Comparison of ENCODE assay signal across 8 cellular contexts in the genomic region with DNA sequence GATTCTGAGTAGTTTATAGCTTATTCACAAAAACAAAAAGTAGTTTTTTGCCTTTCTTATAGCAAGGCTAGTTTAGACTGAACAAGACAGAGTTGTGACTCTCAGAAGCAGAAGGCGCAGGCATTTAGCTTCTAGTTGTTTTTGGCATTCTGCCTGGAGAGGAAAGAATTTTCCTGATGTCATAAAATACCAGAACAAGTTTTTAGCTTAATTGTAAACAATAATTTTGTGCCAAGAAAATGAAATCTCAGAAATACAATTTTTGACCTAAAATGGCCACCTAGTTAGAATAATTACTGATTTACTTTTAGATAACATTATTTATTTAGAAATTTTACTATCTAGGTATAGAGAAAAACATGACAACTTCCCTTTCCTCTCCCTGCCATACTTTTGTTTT. TPM values are rescaled to one million over a fixed set of nuclear protein-coding genes. Genes with fewer than 3 reads are reported as not detected.
A peak's percentile ranks its signal among the peaks of the same experiment; 100 is the strongest.
DNase-seq lines count a peak whose midpoint lies in the region; ATAC-seq and TF ChIP-seq lines count a peak whose summit lies in the region.

No MANE protein-coding gene starts in this region.

- H3K36me3 Mint-ChIP-seq in activated naive CD4-positive, alpha-beta T cell treated with anti-CD3 and anti-CD28 coated beads, Interleukin-2, amount 50 U/mL, for 24 hours, result no peaks in the 10 kb centered on the region
- H3K36me3 Mint-ChIP-seq in activated naive CD4-positive, alpha-beta T cell treated with anti-CD3 and anti-CD28 coated beads, Interleukin-2, amount 50 U/mL, for 72 hours, result peaks cover 0 to 9% of the 10 kb centered on the region in 2 donors

- WGBS in liver, result 3% methylated on average over 1 of the region's 1 CpG
- WGBS in testis, 2 donors, result 27 to 30% methylated on average over 1 of the region's 1 CpG

- H3K27me3 ChIP-seq in Panc1 (ENCODE audit: control insufficient read depth, insufficient read depth, low read length) (no peaks in the 10 kb centered on the region), liver (ENCODE audit: control insufficient read depth in 4 of 4, insufficient read depth in 4 of 4, low read length in 3 of 4) (no peaks in the 10 kb centered on the region), testis (no peaks in the 10 kb centered on the region)

- TF ChIP-seq CTCF in Panc1 (IDR thresholded peaks at IDR 0.05), result no peak
- no peak for TF ChIP-seq CTCF in choroid plexus epithelial cell (conservative IDR thresholded peaks at IDR 0.05; ENCODE audit: low read depth, low read length)
- no peak for TF ChIP-seq CTCF in liver (IDR thresholded peaks at IDR 0.05; ENCODE audit: low read depth, low read length, missing input control)
- TF ChIP-seq CTCF in testis (IDR thresholded peaks at IDR 0.05), result no peak

- POLR2A ChIA-PET in Panc1 (lab: Charles Lee), result interaction anchor here (0.6 kb wide), 1 partner anchor 36 kb away, joined by 3 read pairs; no protein-coding TSS in a partner anchor

- peak overlapping the region; percentile 94 for H3K4me3 Mint-ChIP-seq in activated naive CD4-positive, alpha-beta T cell treated with anti-CD3 and anti-CD28 coated beads, Interleukin-2, amount 50 U/mL, for 24 hours

- TF ChIP-seq POLR2A in testis (IDR thresholded peaks at IDR 0.05), result no peak

- H3K4me3 ChIP-seq in Panc1 (ENCODE audit: low read depth in 2 of 2, low read length in 2 of 2), result peak overlapping the region; percentile 55
- peak overlapping the region; percentile 65 for H3K4me3 ChIP-seq in choroid plexus epithelial cell (ENCODE audit: low read depth, low read length)
- H3K4me3 ChIP-seq in liver (ENCODE audit: low read depth in 1 of 3, low read length in 3 of 3), result peak overlapping the region; percentile 74 to 84 (median 75)
- peak overlapping the region; percentile 47 to 72 for H3K4me3 ChIP-seq in testis

- intact Hi-C loops in Panc1 (cut with micrococcal nuclease; ENCODE audit: unreplicated experiment), result loop anchor here (10.0 kb wide), 1 partner anchor 99 kb away; no protein-coding TSS in a partner anchor
- intact Hi-C loops in testis (cut with DNase I; ENCODE audit: low total_unique reads), result no loop called here

- no peak for ATAC-seq in activated naive CD4-positive, alpha-beta T cell treated with anti-CD3 and anti-CD28 coated beads, Interleukin-2, amount 50 U/mL, for 72 hours
- ATAC-seq in Panc1 (no peak), GM19351 (IDR thresholded peaks at IDR 0.05; ENCODE audit: unreplicated experiment) (no peak)

- peak overlapping the region; percentile 97 to 100 for H3K9ac ChIP-seq in liver (ENCODE audit: low read depth in 1 of 2, low read length in 2 of 2)

- peak overlapping the region; percentile 96 for H3K27ac ChIP-seq in Panc1 (ENCODE audit: low read length)
- peak overlapping the region; percentile 97 to 99 for H3K27ac ChIP-seq in liver (ENCODE audit: low read depth in 1 of 2, low read length in 2 of 2)
- H3K27ac ChIP-seq in testis, result peak overlapping the region; percentile 96

- no peaks in the 10 kb centered on the region for H3K27me3 Mint-ChIP-seq in activated naive CD4-positive, alpha-beta T cell treated with anti-CD3 and anti-CD28 coated beads, Interleukin-2, amount 50 U/mL, for 24 hours

- H3K4me1 ChIP-seq in Panc1 (ENCODE audit: control insufficient read depth, insufficient read depth, low read length), result peaks cover 24% of the 10 kb centered on the region
- H3K4me1 ChIP-seq in liver (ENCODE audit: control insufficient read depth in 4 of 4, insufficient read depth in 4 of 4, low read length in 3 of 4), result peaks cover 2 to 18% (median 13%) of the 10 kb centered on the region in 4 donors
- H3K4me1 ChIP-seq in testis, result peaks cover 9% of the 10 kb centered on the region

- CTCF ChIA-PET in Panc1 (lab: Charles Lee), result interaction anchor here (1.0 to 1.5 kb wide), 2 partner anchors 11 to 28 kb away, joined by 3 to 4 read pairs; no protein-coding TSS in a partner anchor

- no peaks in the 10 kb centered on the region for H3K9me3 Mint-ChIP-seq in activated naive CD4-positive, alpha-beta T cell treated with anti-CD3 and anti-CD28 coated beads, Interleukin-2, amount 50 U/mL, for 24 hours
- H3K9me3 Mint-ChIP-seq in activated naive CD4-positive, alpha-beta T cell treated with anti-CD3 and anti-CD28 coated beads, Interleukin-2, amount 50 U/mL, for 72 hours, result no peaks in the 10 kb centered on the region

- no peak overlapping the region for H3K27ac Mint-ChIP-seq in activated naive CD4-positive, alpha-beta T cell treated with anti-CD3 and anti-CD28 coated beads, Interleukin-2, amount 50 U/mL, for 24 hours
- H3K27ac Mint-ChIP-seq in activated naive CD4-positive, alpha-beta T cell treated with anti-CD3 and anti-CD28 coated beads, Interleukin-2, amount 50 U/mL, for 72 hours, result peak overlapping the region in 1 of 2 donors; percentile 99

- H3K9me3 ChIP-seq in Panc1 (ENCODE audit: control insufficient read depth, insufficient read depth, low read depth, low read length) (no peaks in the 10 kb centered on the region), liver (ENCODE audit: control insufficient read depth in 4 of 4, low read length in 3 of 4) (no peaks in the 10 kb centered on the region), testis (no peaks in the 10 kb centered on the region)

- no peak for DNase-seq in activated naive CD4-positive, alpha-beta T cell treated with anti-CD3 and anti-CD28 coated beads, Interleukin-2, amount 50 U/mL, for 72 hours (ENCODE audit: low spot score in 2 of 2)
- DNase-seq in Panc1 (ENCODE audit: low read depth, low spot score) (no peak), choroid plexus epithelial cell (ENCODE audit: low read depth) (peak; percentile 96), testis (peak; percentile 33), GDM1 (lab: John Stamatoyannopoulos, UW) (no peak)

- in situ Hi-C loops in Panc1 (cut with HindIII; ENCODE audit: low pct_unique_long_range_greater_than_20kb, low sequenced_read_pairs), result no loop called here

- TF ChIP-seq RAD21 in liver (IDR thresholded peaks at IDR 0.05), result peak in 1 of 2 donors; percentile 14

- BruUV-seq in Panc1 (replicated peaks; lab: Mats Ljungman, UMichigan), result no TSS peak

- peaks cover 56% of the 10 kb centered on the region for H3K4me1 Mint-ChIP-seq in activated naive CD4-positive, alpha-beta T cell treated with anti-CD3 and anti-CD28 coated beads, Interleukin-2, amount 50 U/mL, for 24 hours

- no peaks in the 10 kb centered on the region for H3K36me3 ChIP-seq in Panc1 (ENCODE audit: control insufficient read depth, insufficient read depth, low read length)
- H3K36me3 ChIP-seq in liver (ENCODE audit: control insufficient read depth in 4 of 4, insufficient read depth in 3 of 4, low read depth in 1 of 4, low read length in 3 of 4), result no peaks in the 10 kb centered on the region
- no peaks in the 10 kb centered on the region for H3K36me3 ChIP-seq in testis (ENCODE audit: low read depth, missing control alignments)

TF ChIP-seq in liver, 16 proteins besides CTCF, POLR2A, EP300 and RAD21 (continues in another document):
- TF ChIP-seq YY1 (IDR thresholded peaks at IDR 0.05), result peak; percentile 91
- TF ChIP-seq EGR1 (IDR thresholded peaks at IDR 0.05; ENCODE audit: low read depth in 2 of 2), result no peak
- TF ChIP-seq JUND (IDR thresholded peaks at IDR 0.05), result no peak
- no peak for TF ChIP-seq GABPA (IDR thresholded peaks at IDR 0.05 in 1 of 2, conservative IDR thresholded peaks at IDR 0.05 in 1 of 2)
- TF ChIP-seq NR2F2 (IDR thresholded peaks at IDR 0.05), result no peak
- TF ChIP-seq, protein P1, sequence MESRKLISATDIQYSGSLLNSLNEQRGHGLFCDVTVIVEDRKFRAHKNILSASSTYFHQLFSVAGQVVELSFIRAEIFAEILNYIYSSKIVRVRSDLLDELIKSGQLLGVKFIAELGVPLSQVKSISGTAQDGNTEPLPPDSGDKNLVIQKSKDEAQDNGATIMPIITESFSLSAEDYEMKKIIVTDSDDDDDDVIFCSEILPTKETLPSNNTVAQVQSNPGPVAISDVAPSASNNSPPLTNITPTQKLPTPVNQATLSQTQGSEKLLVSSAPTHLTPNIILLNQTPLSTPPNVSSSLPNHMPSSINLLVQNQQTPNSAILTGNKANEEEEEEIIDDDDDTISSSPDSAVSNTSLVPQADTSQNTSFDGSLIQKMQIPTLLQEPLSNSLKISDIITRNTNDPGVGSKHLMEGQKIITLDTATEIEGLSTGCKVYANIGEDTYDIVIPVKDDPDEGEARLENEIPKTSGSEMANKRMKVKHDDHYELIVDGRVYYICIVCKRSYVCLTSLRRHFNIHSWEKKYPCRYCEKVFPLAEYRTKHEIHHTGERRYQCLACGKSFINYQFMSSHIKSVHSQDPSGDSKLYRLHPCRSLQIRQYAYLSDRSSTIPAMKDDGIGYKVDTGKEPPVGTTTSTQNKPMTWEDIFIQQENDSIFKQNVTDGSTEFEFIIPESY (IDR thresholded peaks at IDR 0.05), result peak; percentile 9
- TF ChIP-seq TAF1 (conservative IDR thresholded peaks at IDR 0.05), result peak; percentile 91

RNA-seq across cellular contexts. Expression of a gene that starts 1.0 kb away (rescaled TPM):
- total RNA-seq in activated naive CD4-positive, alpha-beta T cell treated with anti-CD3 and anti-CD28 coated beads, Interleukin-2, amount 50 U/mL, for 72 hours, result 10 to 100 TPM in 1 of 2 donors, 1 to 10 TPM in 1; 9.8 to 35.8 TPM
- total RNA-seq in Panc1 (2021; ENCODE audit: unreplicated experiment) (14.9 TPM), liver (10 to 100 TPM; 13.5 to 21.6 TPM), testis (10 to 100 TPM; 21.1 to 24.7 TPM)
- polyA plus RNA-seq in Panc1 (2012; ENCODE audit: insufficient read length), result 8.1 TPM
- polyA plus RNA-seq in liver (1 to 10 TPM; 5.7 to 6.5 TPM), testis (ENCODE audit: insufficient read depth, low read depth, low replicate concordance) (33.4 TPM)

RNA-seq across cellular contexts. Expression of a gene that starts 26.9 kb away (rescaled TPM):
- total RNA-seq in activated naive CD4-positive, alpha-beta T cell treated with anti-CD3 and anti-CD28 coated beads, Interleukin-2, amount 50 U/mL, for 72 hours, result 100 to 1,000 TPM; 225 to 253 TPM
- 150 TPM for total RNA-seq in Panc1 (2021; ENCODE audit: unreplicated experiment)
- polyA plus RNA-seq in Panc1 (2012; ENCODE audit: insufficient read length), result 68.5 TPM
- 10 to 100 TPM; 77.1 to 97.4 TPM for total RNA-seq in liver
- polyA plus RNA-seq in liver, result 10 to 100 TPM; 16.3 to 17.3 TPM
- 100 to 1,000 TPM; 141 to 160 TPM for total RNA-seq in testis
- polyA plus RNA-seq in testis (ENCODE audit: insufficient read depth, low read depth, low replicate concordance), result 83.7 TPM

RNA-seq across cellular contexts. Expression of a gene that starts 40.0 kb away (rescaled TPM):
- under 1 TPM; 0.16 to 0.39 TPM for total RNA-seq in activated naive CD4-positive, alpha-beta T cell treated with anti-CD3 and anti-CD28 coated beads, Interleukin-2, amount 50 U/mL, for 72 hours
- total RNA-seq in Panc1 (2021; ENCODE audit: unreplicated experiment) (0.26 TPM), liver (10 to 100 TPM in 1 of 2 donors, 1 to 10 TPM in 1; 5.0 to 10.9 TPM), testis (1 to 10 TPM; 2.0 to 2.4 TPM)
- not detected for polyA plus RNA-seq in Panc1 (2012; ENCODE audit: insufficient read length)
- polyA plus RNA-seq in liver (1 to 10 TPM; 3.7 to 7.9 TPM), testis (ENCODE audit: insufficient read depth, low read depth, low replicate concordance) (1.9 TPM)

Comparison
In these comparisons a context has a peak if more than half of its experiments do, and no peak if none do; other contexts are left out.
1. DNase-seq: peak in choroid plexus epithelial cell (single experiment) and testis (single experiment); none in activated naive CD4-positive, alpha-beta T cell treated with anti-CD3 and anti-CD28 coated beads, Interleukin-2, amount 50 U/mL, for 72 hours (0 of 2), Panc1 (single experiment) and GDM1 (single experiment).
2. Peak in every context shown above with its lines, with median percentiles within 50 percentile points of each other: H3K27ac ChIP-seq and H3K4me3 ChIP-seq.